29 cellular contexts compared by ENCODE assay signal in the genomic region with DNA sequence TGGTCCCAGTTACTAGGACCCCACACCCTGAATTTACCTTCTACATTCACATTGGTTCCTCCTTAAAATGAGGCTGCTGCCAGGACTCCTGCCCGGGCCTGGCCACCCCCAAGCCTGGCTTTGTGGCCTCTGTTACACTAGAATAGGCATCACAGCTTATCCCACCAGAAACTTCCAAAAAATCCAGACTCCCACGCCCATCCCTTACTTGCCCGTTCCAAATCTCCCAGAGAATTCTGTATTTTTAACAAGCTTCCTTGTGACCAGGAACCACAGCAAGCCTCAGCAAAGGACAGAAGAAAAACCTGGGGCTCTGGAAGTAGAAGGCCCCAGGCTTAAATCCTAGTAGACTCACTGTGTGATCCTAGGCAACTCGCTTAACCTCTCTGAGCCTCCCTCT. TPM values are rescaled to one million over a fixed set of nuclear protein-coding genes. Genes with fewer than 3 reads are reported as not detected.
"Had no signal": no experiment of that assay in that cellular context is flagged by ENCODE, and none has a peak within 500 bp of the region (broad histone marks: within the 10 kb centered on the region; RNA-seq: fewer than 3 reads in every experiment).

No MANE protein-coding gene starts in this region.

- H3K4me1 ChIP-seq: body of pancreas, parathyroid adenoma, sigmoid colon had no signal

- H3K9ac ChIP-seq: parathyroid adenoma had no signal

- DNase-seq: activated CD4-positive, alpha-beta T cell treated with anti-CD3 and anti-CD28 coated beads, Interleukin-2, amount 10 ng/mL, durations not matched to agents 24 days and 14 days; activated CD8-positive, alpha-beta T cell treated with anti-CD3 and anti-CD28 coated beads for 36 hours; activated gamma-delta T cell; activated naive CD4-positive, alpha-beta T cell treated with anti-CD3 and anti-CD28 coated beads, Interleukin-2, amount 50 U/mL, for 16 hours; activated naive CD8-positive, alpha-beta T cell treated with anti-CD3 and anti-CD28 coated beads, Interleukin-2, amount 50 U/mL, for 24 hours; body of pancreas; central memory CD4-positive, alpha-beta T cell; effector memory CD8-positive, alpha-beta T cell; islet precursor cell; left colon; nephron progenitor cell; sigmoid colon; spleen; stimulated activated CD4-positive, alpha-beta T cell treated with anti-CD3 and anti-CD28 coated beads, Interleukin-4, amount 100 ng/mL, for 1 hour; stimulated activated naive CD4-positive, alpha-beta T cell treated with Interleukin-2 at 50 U/mL for 16 hours; upper lobe of right lung had no signal

- H3K9me3 ChIP-seq: body of pancreas, sigmoid colon, spleen, thyroid gland, upper lobe of right lung had no signal

- H3K4me3 ChIP-seq: body of pancreas, lung, sigmoid colon, spleen, thyroid gland, upper lobe of right lung had no signal

- FAIRE-seq: colon, endothelial cell of umbilical vein, frontal cortex had no signal

- H3K27ac ChIP-seq: body of pancreas, parathyroid adenoma, sigmoid colon, spleen, thyroid gland, upper lobe of right lung, VCaP had no signal

- ATAC-seq: activated CD4-positive, CD25-positive, alpha-beta regulatory T cell treated with anti-CD3 and anti-CD28 coated beads, Interleukin-2, amount 50 U/mL, for 24 hours; activated CD8-positive, alpha-beta T cell treated with anti-CD3 and anti-CD28 coated beads for 36 hours; activated naive CD8-positive, alpha-beta T cell treated with anti-CD3 and anti-CD28 coated beads, Interleukin-2, amount 50 U/mL, for 24 hours; body of pancreas; effector memory CD8-positive, alpha-beta T cell; esophagus mucosa; left colon; SK-N-SH treated with all-trans-retinoic acid at 6 μM for 48 hours; upper lobe of right lung had no signal

- H3K36me3 ChIP-seq: sigmoid colon, spleen, thyroid gland, upper lobe of right lung had no signal

- H3K79me2 ChIP-seq: parathyroid adenoma had no signal

- H2AFZ ChIP-seq: parathyroid adenoma had no signal

- H3K27me3 ChIP-seq: body of pancreas, sigmoid colon, thyroid gland, upper lobe of right lung had no signal

RNA-seq across cellular contexts. Expression of gene SLC6A1, which starts 36.0 kb away (rescaled TPM):
- total RNA-seq: activated CD4-positive, alpha-beta T cell treated with anti-CD3 and anti-CD28 coated beads, Interleukin-2, amount 10 ng/mL, durations not matched to agents 24 days and 14 days; activated CD8-positive, alpha-beta T cell treated with anti-CD3 and anti-CD28 coated beads for 36 hours; activated T-helper 1 cell treated with anti-CD3 and anti-CD28 coated beads, Interleukin-12 subunit alpha, Interleukin-12 subunit beta, Interleukin-2, Interleukin-4 antibody, amounts not matched to agents 30 ng/mL and 10 ng/mL and 1 ng/mL, durations not matched to agents 14 hours and 24 hours and 36 hours; dermis microvascular lymphatic vessel endothelial cell; endothelial cell of umbilical vein; T-helper 2 cell treated with Interferon-gamma antibody and Interleukin-4, amounts not matched to agents 100 ng/mL and 5 ng/mL, for 36 hours had no signal
- polyA plus RNA-seq: endothelial cell of umbilical vein had no signal
